Comparison of ENCODE assay signal across 32 cellular contexts in the genomic region with DNA sequence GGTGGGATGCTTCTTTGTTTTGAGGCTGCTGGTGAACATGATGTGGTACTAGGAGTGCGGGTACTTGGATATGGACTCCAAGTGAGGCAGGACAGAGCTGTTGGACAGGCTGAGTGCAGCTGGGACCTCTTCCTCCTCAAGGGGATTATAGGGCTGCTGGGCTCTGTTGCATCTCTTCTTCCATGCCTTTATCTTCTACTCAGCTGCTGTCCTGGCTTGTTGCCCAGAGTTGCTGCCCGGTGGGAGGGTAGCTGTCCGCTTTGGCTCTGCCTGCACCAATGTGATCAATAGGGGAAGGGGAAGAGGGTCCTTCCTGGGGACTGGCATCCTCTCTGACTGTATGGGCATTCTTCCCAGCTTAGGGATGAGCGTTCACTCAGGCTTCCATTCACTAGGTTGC.
"Had no signal": no experiment of that assay in that cellular context is flagged by ENCODE, and none has a peak within 500 bp of the region (broad histone marks: within the 10 kb centered on the region; RNA-seq: fewer than 3 reads in every experiment).

No MANE protein-coding gene starts in this region.

- ATAC-seq: activated CD4-positive, CD25-positive, alpha-beta regulatory T cell treated with anti-CD3 and anti-CD28 coated beads, Interleukin-2, amount 50 U/mL, for 24 hours; effector memory CD8-positive, alpha-beta T cell; gastrocnemius medialis; left ventricle myocardium superior; mucosa of descending colon; right lobe of liver; stimulated activated naive CD8-positive, alpha-beta T cell treated with anti-CD3 and anti-CD28 coated beads, Interleukin-15, Interleukin-2, amounts not matched to agents 100 U/mL and 50 U/mL, for 24 hours had no signal

- H3K27me3 Mint-ChIP-seq: activated naive CD4-positive, alpha-beta T cell treated with anti-CD3 and anti-CD28 coated beads, Interleukin-2, amount 10 ng/mL, durations not matched to agents 7 days and 5 days; effector memory CD8-positive, alpha-beta T cell; progenitor cell of endocrine pancreas had no signal

- H3K4me3 Mint-ChIP-seq: activated naive CD4-positive, alpha-beta T cell treated with anti-CD3 and anti-CD28 coated beads, Interleukin-2, amount 10 ng/mL, durations not matched to agents 7 days and 5 days; activated T-helper 1 cell treated with anti-CD3 and anti-CD28 coated beads, Interleukin-12 subunit alpha, Interleukin-12 subunit beta, Interleukin-2, Interleukin-4 antibody, amounts not matched to agents 30 ng/mL and 10 ng/mL and 1 ng/mL, durations not matched to agents 14 hours and 24 hours and 36 hours; effector memory CD8-positive, alpha-beta T cell; nephron had no signal

- H3K36me3 Mint-ChIP-seq: activated naive CD4-positive, alpha-beta T cell treated with anti-CD3 and anti-CD28 coated beads, Interleukin-2, amount 10 ng/mL, durations not matched to agents 7 days and 5 days had no signal

- H3K9me3 Mint-ChIP-seq: activated naive CD4-positive, alpha-beta T cell treated with anti-CD3 and anti-CD28 coated beads, Interleukin-2, amount 10 ng/mL, durations not matched to agents 7 days and 5 days; activated T-helper 1 cell treated with anti-CD3 and anti-CD28 coated beads, Interleukin-12 subunit alpha, Interleukin-12 subunit beta, Interleukin-2, Interleukin-4 antibody, amounts not matched to agents 30 ng/mL and 10 ng/mL and 1 ng/mL, durations not matched to agents 14 hours and 24 hours and 36 hours; nephron had no signal

- H3K36me3 ChIP-seq: gastrocnemius medialis, neutrophil, ovary, right lobe of liver, thoracic aorta, vagina, WERI-Rb-1 had no signal

- H2AFZ ChIP-seq: hepatocyte had no signal

- H3K27ac Mint-ChIP-seq: activated naive CD4-positive, alpha-beta T cell treated with anti-CD3 and anti-CD28 coated beads, Interleukin-2, amount 10 ng/mL, durations not matched to agents 7 days and 5 days; activated T-helper 1 cell treated with anti-CD3 and anti-CD28 coated beads, Interleukin-12 subunit alpha, Interleukin-12 subunit beta, Interleukin-2, Interleukin-4 antibody, amounts not matched to agents 30 ng/mL and 10 ng/mL and 1 ng/mL, durations not matched to agents 14 hours and 24 hours and 36 hours; effector memory CD8-positive, alpha-beta T cell; nephron; progenitor cell of endocrine pancreas had no signal

- H3K4me2 ChIP-seq: hepatocyte had no signal

- H3K27me3 ChIP-seq: gastrocnemius medialis, hepatocyte, neutrophil, ovary, right lobe of liver, vagina had no signal

- H3K27ac ChIP-seq: gastrocnemius medialis, hepatocyte, neutrophil, ovary, right lobe of liver, thoracic aorta, vagina, WERI-Rb-1 had no signal

- H3K4me1 Mint-ChIP-seq: activated naive CD4-positive, alpha-beta T cell treated with anti-CD3 and anti-CD28 coated beads, Interleukin-2, amount 10 ng/mL, durations not matched to agents 7 days and 5 days; nephron had no signal

- H3K4me1 ChIP-seq: gastrocnemius medialis, right lobe of liver, vagina had no signal

- DNase-seq: activated CD4-positive, alpha-beta T cell treated with anti-CD3 and anti-CD28 coated beads for 48 hours; activated CD4-positive, alpha-beta T cell treated with anti-CD3 and anti-CD28 coated beads, Interleukin-2, amount 50 U/mL, for 48 hours; activated CD8-positive, alpha-beta memory T cell treated with anti-CD3 and anti-CD28 coated beads for 24 hours; activated CD8-positive, alpha-beta memory T cell treated with anti-CD3 and anti-CD28 coated beads, Interleukin-2, amount 50 U/mL, for 4 hours; activated effector memory CD4-positive, alpha-beta T cell treated with anti-CD3 and anti-CD28 coated beads, Interleukin-2, amount 50 U/mL, for 16 hours; activated naive CD4-positive, alpha-beta T cell treated with anti-CD3 and anti-CD28 coated beads, Interleukin-2, amount 10 ng/mL, durations not matched to agents 7 days and 5 days; activated T-cell treated with anti-CD3 and anti-CD28 coated beads, Interleukin-2, amount 50 U/mL, for 1 hour; amygdala; caudate nucleus; cortex of kidney; effector memory CD8-positive, alpha-beta T cell; erythroblast; gastrocnemius medialis; glutamatergic neuron; islet precursor cell; left ventricle myocardium superior; mucosa of descending colon; ovary; stimulated activated CD4-positive, alpha-beta T cell treated with anti-CD3 and anti-CD28 coated beads, Interleukin-2, amount 100 ng/mL, for 48 hours; stimulated activated naive CD8-positive, alpha-beta T cell treated with anti-CD3 and anti-CD28 coated beads, Interleukin-15, Interleukin-2, amounts not matched to agents 100 U/mL and 50 U/mL, for 24 hours; T1000; trophoblast cell; WERI-Rb-1 had no signal

- H3K4me3 ChIP-seq: gastrocnemius medialis, hepatocyte, mucosa of descending colon, ovary, right lobe of liver, thoracic aorta, vagina had no signal

- H3K79me2 ChIP-seq: hepatocyte had no signal

- H3K9me3 ChIP-seq: gastrocnemius medialis, mucosa of descending colon, neutrophil, ovary, right lobe of liver, thoracic aorta, vagina had no signal
